Comparison of ENCODE assay signal across 20 cellular contexts in the genomic region with DNA sequence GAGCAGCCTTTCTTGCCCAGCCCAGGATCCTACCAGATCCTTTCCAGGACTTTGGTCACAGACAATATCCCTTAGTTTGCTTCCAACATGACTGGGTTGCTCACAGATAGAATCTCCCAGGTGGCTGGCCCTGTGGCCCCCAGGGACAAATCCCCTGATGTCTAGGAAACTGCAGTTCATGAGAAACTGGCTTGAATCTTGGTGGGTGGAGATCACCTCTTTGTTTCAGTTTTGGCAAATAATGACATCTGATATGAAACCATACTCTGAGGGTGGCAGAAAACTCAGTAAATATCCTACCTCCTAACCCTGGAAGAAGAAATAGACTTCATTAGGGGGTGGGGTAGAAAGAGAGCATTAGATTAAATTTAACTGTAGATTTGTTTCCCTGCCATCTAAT. TPM values are rescaled to one million over a fixed set of nuclear protein-coding genes. Genes with fewer than 3 reads are reported as not detected.
DNase-seq lines count a peak whose midpoint lies in the region; ATAC-seq, FAIRE-seq and TF ChIP-seq lines count a peak whose summit lies in the region.
"Had no signal": no experiment of that assay in that cellular context is flagged by ENCODE, and none has a peak within 500 bp of the region (broad histone marks: within the 10 kb centered on the region; RNA-seq: fewer than 3 reads in every experiment).

No MANE protein-coding gene starts in this region.

- in situ Hi-C loops in GM12878 (cut with MboI): no loop called here

- no peaks in the 10 kb centered on the region for H3K4me1 ChIP-seq in GM12878 (ENCODE audit: control insufficient read depth, insufficient read depth, low read length)
- H3K4me1 ChIP-seq: A549, BE2C had no signal

- H3K4me3 ChIP-seq in GM12878: no peak overlapping the region
- H3K4me3 ChIP-seq: A549, GM23338 had no signal

- peak; percentile 58 for ATAC-seq in GM18868 (IDR thresholded peaks at IDR 0.05; ENCODE audit: unreplicated experiment)
- ATAC-seq in GM21619 (IDR thresholded peaks at IDR 0.05; ENCODE audit: unreplicated experiment): peak; percentile 73
- peak; percentile 57 for ATAC-seq in HG03460 (IDR thresholded peaks at IDR 0.05; ENCODE audit: unreplicated experiment)
- ATAC-seq in GM12878: peak; percentile 77
- ATAC-seq: A549, GM23338 had no signal

- no peak overlapping the region for H3K4me2 ChIP-seq in GM12878 (ENCODE audit: control insufficient read depth, insufficient read depth)
- H3K4me2 ChIP-seq: A549, GM23338 had no signal

- no peaks in the 10 kb centered on the region; the same call in 1 of the 3 replicates for H3K9me3 ChIP-seq in GM12878 (replicated peaks; ENCODE audit: control insufficient read depth, insufficient read depth, low read length)
- H3K9me3 ChIP-seq: A549, BE2C had no signal

- SMC1A ChIA-PET in GM12878 (lab: Charles Lee; ENCODE audit: uncharacterized antibody, unreplicated experiment): interaction anchor here (1.3 to 2.1 kb wide), 3 partner anchors 9 to 169 kb away, joined by 3 to 8 read pairs (median 6); no protein-coding TSS in a partner anchor

- TF ChIP-seq RAD21 in GM12878 (IDR thresholded peaks at IDR 0.05; ENCODE audit: insufficient read depth, low read depth, low read length): no peak

- FAIRE-seq in GM12878 (lab: Jason Lieb, UNC): no peak
- FAIRE-seq in GM12891 (lab: Jason Lieb, UNC): no peak
- FAIRE-seq: A549, G401.6, GM18507 had no signal

- RAD21 ChIA-PET in GM12878 (lab: Charles Lee; ENCODE audit: unreplicated experiment): interaction anchor here (0.8 kb wide), 1 partner anchor 45 kb away, joined by 4 read pairs; no protein-coding TSS in a partner anchor

- intact Hi-C loops in GM12878 (cut with micrococcal nuclease; ENCODE audit: unreplicated experiment): loop anchor here (5.0 kb wide), 2 partner anchors 83 to 168 kb away; no protein-coding TSS in a partner anchor

- TF ChIP-seq EP300 in GM12878 (IDR thresholded peaks at IDR 0.05; ENCODE audit: borderline replicate concordance in 1 of 2, control insufficient read depth in 1 of 2, low read depth in 2 of 2, low read length in 2 of 2): no peak

- no peaks in the 10 kb centered on the region for H4K20me1 ChIP-seq in GM12878 (ENCODE audit: control insufficient read depth, insufficient read depth)

- H3K9ac ChIP-seq in GM12878 (ENCODE audit: control insufficient read depth, insufficient read depth, low read length): no peak overlapping the region

- no peaks in the 10 kb centered on the region for H3K36me3 ChIP-seq in GM12878 (ENCODE audit: control insufficient read depth in 2 of 2, insufficient read depth in 2 of 2, low read length in 1 of 2)
- H3K36me3 ChIP-seq: BE2C had no signal

- H2AFZ ChIP-seq in GM12878 (ENCODE audit: control insufficient read depth, low read depth, low read length): no peak overlapping the region
- H2AFZ ChIP-seq: GM23338 had no signal

- no peak for TF ChIP-seq CTCF in GM12878 (IDR thresholded peaks at IDR 0.05 in 2 of 3, conservative IDR thresholded peaks at IDR 0.05 in 1 of 3; ENCODE audit: control insufficient read depth in 2 of 3, extremely low read depth in 1 of 3, insufficient read depth in 1 of 3, low read depth in 3 of 3, low read length in 3 of 3)

- CTCF ChIA-PET in GM12878 (lab: Yijun Ruan, JAX): no interaction called here

- H3K27me3 ChIP-seq in GM12878 (replicated peaks in 1 of 2; ENCODE audit: control insufficient read depth in 2 of 2, insufficient read depth in 2 of 2, low read length in 1 of 2): no peaks in the 10 kb centered on the region
- H3K27me3 ChIP-seq: BE2C had no signal

- H3K79me2 ChIP-seq in GM12878 (ENCODE audit: control insufficient read depth, insufficient read depth, low read length): no peaks in the 10 kb centered on the region

- TF ChIP-seq POLR2A in GM12878 (IDR thresholded peaks at IDR 0.05; ENCODE audit: low read depth, low read length): no peak
- no peak for TF ChIP-seq POLR2A in GM12891 (IDR thresholded peaks at IDR 0.05; ENCODE audit: low read depth, low read length)

- POLR2A ChIA-PET in GM12878 (lab: Charles Lee): no interaction called here

- DNase-seq in GM12878 (ENCODE audit: low read depth, low spot score) (peak; percentile 39), NCI-H524 (lab: John Stamatoyannopoulos, UW) (no peak), SHP77 (lab: John Stamatoyannopoulos, UW) (no peak), GM12891 (ENCODE audit: insufficient read length, low spot score) (no peak)
- DNase-seq: BE2C; CD4-positive, alpha-beta memory T cell; DMS153; DMS79 treated with DMSO at 0.1 percent for 48 hours; EL; H7; Karpas-422 had no signal

- no peak overlapping the region for H3K27ac ChIP-seq in GM12878 (ENCODE audit: control insufficient read depth, insufficient read depth)
- H3K27ac ChIP-seq: A549, C4-2B, HL-60 had no signal

- no TSS peak for BruUV-seq in GM12878 (replicated peaks; lab: Mats Ljungman, UMichigan)

TF ChIP-seq in GM12891, 5 proteins besides CTCF, POLR2A, EP300 and RAD21:
- TF ChIP-seq POLR2AphosphoS5 (IDR thresholded peaks at IDR 0.05; ENCODE audit: low read depth, low read length) (no peak), TAF1 (IDR thresholded peaks at IDR 0.05; ENCODE audit: low read depth, low read length) (no peak), PAX5 (IDR thresholded peaks at IDR 0.05; ENCODE audit: insufficient read depth, low read length, severe bottlenecking) (no peak), POU2F2 (IDR thresholded peaks at IDR 0.05; ENCODE audit: low read depth, low read length) (no peak), SPI1 (IDR thresholded peaks at IDR 0.05; ENCODE audit: low read depth, low read length) (no peak)

RNA-seq across cellular contexts. Expression of a gene that starts 44.1 kb away (rescaled TPM):
- 31.9 TPM in 2 replicates for total RNA-seq in GM12878 (2013; cell fraction: nucleolus; rRNA removed)
- total RNA-seq in GM12878 (2014; rRNA removed): 3.1 and 3.2 TPM in 2 replicates
- 4.7 and 5.6 TPM in 2 replicates for total RNA-seq in GM12878 (2014; rRNA removed; fragmentation: Illumina TruSeq; extraction: Trizol)
- 3.9 and 4.2 TPM in 2 replicates for total RNA-seq in GM12878 (2021)
- polyA plus RNA-seq in GM12878 (2011; ENCODE audit: low read depth): 3.5 TPM
- polyA plus RNA-seq in GM12878 (2011; rRNA removed): 78.9 and 107 TPM in 2 replicates
- polyA plus RNA-seq in GM12878 (2011; cell fraction: cytosol; rRNA removed): 26.2 and 38.0 TPM in 2 replicates
- polyA plus RNA-seq in GM12878 (2011; cell fraction: nucleus; rRNA removed): 34.0 and 45.8 TPM in 2 replicates
- 6.6 and 7.0 TPM in 2 replicates for polyA plus RNA-seq in GM12878 (2012)
- polyA plus RNA-seq in GM12878 (2014; fragmentation: Illumina TruSeq; extraction: Trizol): 4.4 and 7.7 TPM in 2 replicates
- polyA plus RNA-seq in GM12878 (2014; fragmentation: Nextera tagmentation; extraction: Ambion mirVana): 1 to 10 TPM; 4.9 to 6.7 TPM
- 4.5 and 4.6 TPM in 2 replicates for polyA plus RNA-seq in GM12878 (2014; rRNA removed)
- 10 to 100 TPM in 1 of 2 experiments, 1 to 10 TPM in 1; 8.9 to 11.2 TPM for polyA plus RNA-seq in GM12878 (2016; fragmentation: Nextera tagmentation; extraction: Ambion mirVana)
- polyA minus RNA-seq in GM12878 (2011; rRNA and poly(A)+ RNA removed): 27.6 and 43.3 TPM in 2 replicates
- 4.8 and 14.1 TPM in 2 replicates for polyA minus RNA-seq in GM12878 (2011; cell fraction: cytosol; rRNA and poly(A)+ RNA removed)
- polyA minus RNA-seq in GM12878 (2011; cell fraction: nucleus; rRNA and poly(A)+ RNA removed): 23.6 and 25.4 TPM in 2 replicates
- 2.6 TPM for polyA plus RNA-seq in GM12891 (2012; ENCODE audit: low read depth, missing spikeins)
